In genomic region chr3:30630238-30631030, GRCh38 we compare ENCODE assay signal across 9 cellular contexts. TPM values are rescaled to one million over a fixed set of nuclear protein-coding genes. Genes with fewer than 3 reads are reported as not detected.
DNase-seq lines count a peak whose midpoint lies in the region; ATAC-seq and TF ChIP-seq lines count a peak whose summit lies in the region.
"Had no signal": no experiment of that assay in that cellular context is flagged by ENCODE, and none has a peak within 500 bp of the region (broad histone marks: within the 10 kb centered on the region; RNA-seq: fewer than 3 reads in every experiment).

No MANE protein-coding gene starts in this region.

- H3K36me3 ChIP-seq in Caco-2 (ENCODE audit: control insufficient read depth, insufficient read depth, low read length): no peaks in the 10 kb centered on the region; the same call in 1 of the 2 replicates
- peaks cover 0 to 15% of the 10 kb centered on the region in 2 donors for H3K36me3 ChIP-seq in gastroesophageal sphincter
- no peaks in the 10 kb centered on the region for H3K36me3 ChIP-seq in skeletal muscle tissue (ENCODE audit: control insufficient read depth in 3 of 3, insufficient read depth in 3 of 3, low read length in 3 of 3)
- H3K36me3 ChIP-seq in hepatocyte (replicated peaks; ENCODE audit: insufficient read depth, low read depth): no peaks in the 10 kb centered on the region

- H3K27me3 ChIP-seq in Caco-2 (replicated peaks; ENCODE audit: control insufficient read depth, insufficient read depth, low read length) (no peaks in the 10 kb centered on the region), gastroesophageal sphincter (no peaks in the 10 kb centered on the region), skeletal muscle tissue (ENCODE audit: control insufficient read depth in 3 of 3, insufficient read depth in 3 of 3, low read length in 3 of 3) (no peaks in the 10 kb centered on the region), hepatocyte (no peaks in the 10 kb centered on the region)

- WGBS in gastroesophageal sphincter (ENCODE audit: low coverage in 1 of 2), 2 donors: 70 to 100% methylated on average over 1 to 2 of the region's 2 CpGs
- 96% methylated on average over 2 of the region's 2 CpGs for WGBS in hepatocyte (ENCODE audit: low lambda C conversion rate, missing lambda C conversion rate)

- H3K27ac ChIP-seq in RWPE1: peak overlapping the region; percentile 81
- H3K27ac ChIP-seq in gastroesophageal sphincter: peak overlapping the region; percentile 48 to 71 (median 68)
- H3K27ac ChIP-seq in skeletal muscle tissue (ENCODE audit: low read depth, low read length): peak overlapping the region; percentile 59
- H3K27ac ChIP-seq in hepatocyte: no peak overlapping the region

- intact Hi-C loops in Caco-2 (cut with micrococcal nuclease; ENCODE audit: unreplicated experiment): no loop called here

- H3K9ac ChIP-seq in skeletal muscle tissue (ENCODE audit: low read depth in 1 of 3, low read length in 3 of 3): no peak overlapping the region

- ATAC-seq in gastroesophageal sphincter (no peak), GM18873 (IDR thresholded peaks at IDR 0.05; ENCODE audit: low FRiP score, unreplicated experiment) (no peak), HG02610 (IDR thresholded peaks at IDR 0.05; ENCODE audit: unreplicated experiment) (no peak)

- peaks cover 77% of the 10 kb centered on the region for H3K79me2 ChIP-seq in hepatocyte

- peaks cover 85% of the 10 kb centered on the region for H3K36me3 Mint-ChIP-seq in Caco-2 (ENCODE audit: insufficient read depth, unreplicated experiment)

- H3K4me1 Mint-ChIP-seq in Caco-2 (ENCODE audit: low read depth, unreplicated experiment): peaks cover 54% of the 10 kb centered on the region

- TF ChIP-seq EP300 in gastroesophageal sphincter (IDR thresholded peaks at IDR 0.05): no peak

- TF ChIP-seq CTCF in Caco-2 (IDR thresholded peaks at IDR 0.05; ENCODE audit: insufficient read depth in 1 of 2, low read depth in 1 of 2, low read length in 1 of 2, severe bottlenecking in 1 of 2, unreplicated experiment in 1 of 2): no peak
- no peak for TF ChIP-seq CTCF in RWPE1 (conservative IDR thresholded peaks at IDR 0.05; ENCODE audit: low read depth)
- TF ChIP-seq CTCF in gastroesophageal sphincter (IDR thresholded peaks at IDR 0.05): no peak
- TF ChIP-seq CTCF in hepatocyte (IDR thresholded peaks at IDR 0.05; ENCODE audit: poor library complexity): no peak

- peaks cover 61% of the 10 kb centered on the region for H3K4me1 ChIP-seq in Caco-2
- H3K4me1 ChIP-seq in gastroesophageal sphincter: peaks cover 49 to 100% (median 60%) of the 10 kb centered on the region in 3 donors
- H3K4me1 ChIP-seq in skeletal muscle tissue (ENCODE audit: control insufficient read depth in 3 of 3, insufficient read depth in 3 of 3, low read length in 3 of 3): peaks cover 27 to 83% (median 53%) of the 10 kb centered on the region in 3 donors
- peaks cover 19% of the 10 kb centered on the region for H3K4me1 ChIP-seq in hepatocyte (ENCODE audit: insufficient read depth)

- POLR2A ChIA-PET in Caco-2 (lab: Charles Lee) (no interaction called here), RWPE1 (lab: Yijun Ruan, JAX; ENCODE audit: low non-redundant PET) (no interaction called here)

- H3K4me2 ChIP-seq in hepatocyte: no peak overlapping the region

- CTCF ChIA-PET in Caco-2 (lab: Charles Lee): no interaction called here
- CTCF ChIA-PET in RWPE1 (lab: Yijun Ruan, JAX): no interaction called here

- H3K9me2 ChIP-seq in hepatocyte (replicated peaks; ENCODE audit: insufficient read depth): no peaks in the 10 kb centered on the region

- H3K4me3 Mint-ChIP-seq in Caco-2 (ENCODE audit: unreplicated experiment): no peak overlapping the region

- no peaks in the 10 kb centered on the region for H4K20me1 ChIP-seq in hepatocyte (ENCODE audit: insufficient read depth, poor library complexity, severe bottlenecking)

- no peak for DNase-seq in Caco-2
- DNase-seq in RWPE1 (ENCODE audit: low spot score): no peak
- DNase-seq in hepatocyte (ENCODE audit: low spot score): no peak
- DNase-seq in NCI-H1930 (lab: John Stamatoyannopoulos, UW): no peak
- DNase-seq: NCI-H774 had no signal

- H3K27me3 Mint-ChIP-seq in Caco-2 (ENCODE audit: insufficient read depth, unreplicated experiment): no peaks in the 10 kb centered on the region

- H3K9me3 Mint-ChIP-seq in Caco-2 (ENCODE audit: unreplicated experiment): no peaks in the 10 kb centered on the region

- no peak for TF ChIP-seq POLR2A in gastroesophageal sphincter (IDR thresholded peaks at IDR 0.05)

- no peaks in the 10 kb centered on the region for H3K9me3 ChIP-seq in Caco-2
- no peaks in the 10 kb centered on the region for H3K9me3 ChIP-seq in gastroesophageal sphincter
- H3K9me3 ChIP-seq in skeletal muscle tissue (ENCODE audit: control insufficient read depth in 3 of 3, low read length in 3 of 3): peaks cover 0 to 2% (median 0%) of the 10 kb centered on the region in 3 donors
- no peaks in the 10 kb centered on the region for H3K9me3 ChIP-seq in hepatocyte (ENCODE audit: low read depth)

- H2AFZ ChIP-seq in hepatocyte: no peak overlapping the region

- no TSS peak for BruUV-seq in Caco-2 (replicated peaks; lab: Mats Ljungman, UMichigan)

- H3K4me3 ChIP-seq in Caco-2 (ENCODE audit: low read depth, low read length) (no peak overlapping the region), gastroesophageal sphincter (no peak overlapping the region), skeletal muscle tissue (ENCODE audit: low read length in 3 of 3) (no peak overlapping the region), hepatocyte (no peak overlapping the region)

- H3K27ac Mint-ChIP-seq in Caco-2 (ENCODE audit: unreplicated experiment): peak overlapping the region; percentile 79

RNA-seq across cellular contexts. Expression of gene TGFBR2, which starts 24.0 kb away (rescaled TPM):
- total RNA-seq in Caco-2 (2022): 40.5 and 41.9 TPM in 2 replicates
- total RNA-seq in gastroesophageal sphincter: 100 to 1,000 TPM; 174 to 297 (median 231) TPM
- total RNA-seq in skeletal muscle tissue: 44.9 TPM
- 50.5 and 52.8 TPM in 2 replicates for total RNA-seq in hepatocyte
- polyA plus RNA-seq in hepatocyte: 30.2 and 42.2 TPM in 2 replicates
